ENCODE assay signal across 22 cellular contexts in the genomic region with DNA sequence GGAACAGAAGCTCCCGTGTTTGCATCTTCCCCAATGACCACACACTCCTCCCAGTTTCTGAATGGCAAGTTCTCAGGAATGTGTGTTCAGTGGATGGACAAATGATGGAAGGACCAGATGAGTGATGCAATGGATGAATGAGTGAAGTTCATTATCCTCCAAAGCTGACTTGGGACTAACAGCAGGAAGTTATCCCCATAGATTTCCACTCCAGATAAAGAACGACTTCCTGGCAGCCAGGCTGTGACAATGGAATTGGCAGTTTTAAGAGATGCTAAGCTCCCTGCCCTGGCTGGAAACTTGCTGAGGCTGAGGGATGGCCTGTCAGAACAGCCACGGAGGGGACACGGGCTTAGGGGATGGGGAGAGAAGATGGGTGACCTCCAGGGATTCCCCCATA.
"Had no signal": no experiment of that assay in that cellular context is flagged by ENCODE, and none has a peak within 500 bp of the region (broad histone marks: within the 10 kb centered on the region; RNA-seq: fewer than 3 reads in every experiment).

No MANE protein-coding gene starts in this region.

- H3K4me3 Mint-ChIP-seq: dendritic cell treated with granulocyte-macrophage colony-stimulating factor and Interleukin-4, amounts not matched to agents 40 ng/mL and 50 ng/mL, for 4 days; effector memory CD8-positive, alpha-beta T cell; endodermal cell had no signal

- H3K27me3 ChIP-seq: colonic mucosa, esophagus squamous epithelium, gastrocnemius medialis had no signal

- H3K9me3 ChIP-seq: colonic mucosa, gastrocnemius medialis, heart right ventricle, left lung, lower lobe of right lung had no signal

- H3K27me3 Mint-ChIP-seq: dendritic cell treated with granulocyte-macrophage colony-stimulating factor and Interleukin-4, amounts not matched to agents 40 ng/mL and 50 ng/mL, for 4 days had no signal

- DNase-seq: colonic mucosa; cortex of kidney; effector CD8-positive, alpha-beta T cell; effector memory CD8-positive, alpha-beta T cell; endodermal cell; erythroblast; esophagus squamous epithelium; foreskin fibroblast; foreskin melanocyte; gastrocnemius medialis; glutamatergic neuron; head of caudate nucleus; heart right ventricle; hippocampal formation; left cardiac atrium; left lung; left ventricle myocardium superior; lower lobe of right lung; mesenchymal stem cell; midbrain had no signal

- H3K9me3 Mint-ChIP-seq: dendritic cell treated with granulocyte-macrophage colony-stimulating factor and Interleukin-4, amounts not matched to agents 40 ng/mL and 50 ng/mL, for 4 days; effector memory CD8-positive, alpha-beta T cell; endodermal cell had no signal

- H3K4me3 ChIP-seq: colonic mucosa, esophagus squamous epithelium, gastrocnemius medialis, heart right ventricle, left lung, lower lobe of right lung had no signal

- H3K27ac Mint-ChIP-seq: dendritic cell treated with granulocyte-macrophage colony-stimulating factor and Interleukin-4, amounts not matched to agents 40 ng/mL and 50 ng/mL, for 4 days; effector memory CD8-positive, alpha-beta T cell; endodermal cell had no signal

- H3K4me1 ChIP-seq: colonic mucosa, esophagus squamous epithelium, gastrocnemius medialis, heart right ventricle, left lung, lower lobe of right lung had no signal

- H3K27ac ChIP-seq: colonic mucosa, epithelial cell of prostate, esophagus squamous epithelium, gastrocnemius medialis, heart right ventricle, left lung, lower lobe of right lung had no signal

- H3K36me3 ChIP-seq: colonic mucosa, esophagus squamous epithelium, gastrocnemius medialis, heart right ventricle, left lung, lower lobe of right lung had no signal
